In the genomic region with DNA sequence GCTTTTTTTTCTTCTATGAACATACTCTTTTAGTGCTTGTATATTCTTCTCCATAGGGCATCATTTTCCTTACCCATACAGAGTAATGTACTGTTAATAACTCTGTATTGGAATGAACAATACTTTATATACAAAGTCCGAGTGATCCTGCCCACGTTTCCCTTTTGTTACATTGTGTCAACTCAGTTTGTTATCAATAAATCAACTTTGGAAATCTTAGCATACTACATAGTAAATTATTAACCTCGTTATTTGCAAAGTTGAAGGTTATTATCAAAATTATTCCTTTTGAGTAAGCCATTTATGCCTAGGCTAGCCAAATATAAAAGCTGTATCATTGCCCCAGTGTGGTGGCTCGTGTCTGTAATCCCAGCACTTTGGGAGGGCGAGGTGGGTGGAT, we compare ENCODE assay signal across 26 cellular contexts.
"Had no signal": no experiment of that assay in that cellular context is flagged by ENCODE, and none has a peak within 500 bp of the region (broad histone marks: within the 10 kb centered on the region; RNA-seq: fewer than 3 reads in every experiment).

No MANE protein-coding gene starts in this region.

- H3K9me3 ChIP-seq: colonic mucosa, esophagus muscularis mucosa, esophagus squamous epithelium, gastrocnemius medialis, gastroesophageal sphincter had no signal

- H3K36me3 ChIP-seq: colonic mucosa, esophagus muscularis mucosa, esophagus squamous epithelium, gastrocnemius medialis, gastroesophageal sphincter, heart left ventricle had no signal

- FAIRE-seq: colon, endometrium, endothelial cell of umbilical vein had no signal

- H3K4me3 ChIP-seq: colonic mucosa, coronary artery, dorsolateral prefrontal cortex, esophagus muscularis mucosa, esophagus squamous epithelium, gastrocnemius medialis, gastroesophageal sphincter, heart left ventricle had no signal

- H3K27ac ChIP-seq: colonic mucosa, coronary artery, dorsolateral prefrontal cortex, epithelial cell of prostate, esophagus muscularis mucosa, esophagus squamous epithelium, foreskin keratinocyte, gastrocnemius medialis, gastroesophageal sphincter, heart left ventricle had no signal

- DNase-seq: colonic mucosa; cortex of kidney; dermis blood vessel endothelial cell; dorsolateral prefrontal cortex; effector CD4-positive, alpha-beta T cell; effector CD8-positive, alpha-beta T cell; effector memory CD4-positive, alpha-beta T cell; effector memory CD8-positive, alpha-beta T cell; endodermal cell; erythroblast; esophagus squamous epithelium; foreskin fibroblast; foreskin keratinocyte; foreskin melanocyte; gastrocnemius medialis; glutamatergic neuron; head of caudate nucleus; heart left ventricle had no signal

- H3K4me1 ChIP-seq: colonic mucosa, esophagus muscularis mucosa, esophagus squamous epithelium, foreskin keratinocyte, gastrocnemius medialis, gastroesophageal sphincter, heart left ventricle had no signal

- H3K27me3 ChIP-seq: colonic mucosa, dorsolateral prefrontal cortex, esophagus muscularis mucosa, esophagus squamous epithelium, foreskin keratinocyte, gastrocnemius medialis, gastroesophageal sphincter, heart left ventricle had no signal

- ATAC-seq: effector memory CD8-positive, alpha-beta T cell; esophagus mucosa; foreskin keratinocyte; gastrocnemius medialis; gastroesophageal sphincter; heart left ventricle had no signal
